17 cellular contexts compared by ENCODE assay signal in genomic region chr1:199083680-199084079, GRCh38.
DNase-seq lines count a peak whose midpoint lies in the region; ATAC-seq and TF ChIP-seq lines count a peak whose summit lies in the region.
"Had no signal": no experiment of that assay in that cellular context is flagged by ENCODE, and none has a peak within 500 bp of the region (broad histone marks: within the 10 kb centered on the region; RNA-seq: fewer than 3 reads in every experiment).

No MANE protein-coding gene starts in this region.

- H3K36me3 ChIP-seq in adipocyte (ENCODE audit: control insufficient read depth, insufficient read depth, low read length, severe bottlenecking) (no peaks in the 10 kb centered on the region), esophagus muscularis mucosa (no peaks in the 10 kb centered on the region)

- no peak overlapping the region for H3K27ac ChIP-seq in esophagus muscularis mucosa (replicated peaks in 1 of 4)
- H3K27ac ChIP-seq: skin epidermis had no signal

- TF ChIP-seq CTCF in fibroblast of the aortic adventitia (IDR thresholded peaks at IDR 0.05; ENCODE audit: insufficient read depth, low read length) = no peak
- TF ChIP-seq CTCF in esophagus muscularis mucosa (IDR thresholded peaks at IDR 0.05) = no peak

- H3K4me3 ChIP-seq in adipocyte (ENCODE audit: low read length) (no peak overlapping the region), fibroblast of the aortic adventitia (ENCODE audit: low read depth, low read length) (no peak overlapping the region), esophagus muscularis mucosa (no peak overlapping the region)
- H3K4me3 ChIP-seq: lung, skin epidermis had no signal

- no peak for TF ChIP-seq EP300 in esophagus muscularis mucosa (IDR thresholded peaks at IDR 0.05)

- H3K4me1 ChIP-seq in adipocyte (ENCODE audit: control insufficient read depth, insufficient read depth, low read length) (peaks cover 7% of the 10 kb centered on the region), esophagus muscularis mucosa (peaks cover 0 to 5% (median 0%) of the 10 kb centered on the region in 4 donors)

- no peak for ATAC-seq in GM19467 (IDR thresholded peaks at IDR 0.05; ENCODE audit: unreplicated experiment)
- ATAC-seq: activated CD4-positive, CD25-positive, alpha-beta regulatory T cell treated with anti-CD3 and anti-CD28 coated beads, Interleukin-2, amount 50 U/mL, for 24 hours; T-helper 17 cell had no signal

- DNase-seq in EL = peak; percentile 14
- DNase-seq in adipocyte (ENCODE audit: low read depth) = peak; percentile 54
- DNase-seq in fibroblast of the aortic adventitia (ENCODE audit: low read depth) = peak; percentile 89
- DNase-seq in putamen (ENCODE audit: low spot score) = peak; percentile 91
- DNase-seq in esophagus muscularis mucosa (ENCODE audit: extremely low spot score) = no peak
- DNase-seq in activated CD8-positive, alpha-beta memory T cell treated with anti-CD3 and anti-CD28 coated beads, Interleukin-2, amount 50 U/mL, for 48 hours = no peak
- DNase-seq in NCI-H446 (lab: John Stamatoyannopoulos, UW) = no peak
- DNase-seq: activated naive CD4-positive, alpha-beta T cell treated with anti-CD3 and anti-CD28 coated beads, Interleukin-2, amount 50 U/mL, for 16 hours; cerebellar nuclear complex; NCI-H2081; NCI-H774; RPMI8226; T-helper 17 cell had no signal

- H3K27me3 ChIP-seq in adipocyte (replicated peaks; ENCODE audit: control insufficient read depth, insufficient read depth, low read length) (no peaks in the 10 kb centered on the region), esophagus muscularis mucosa (no peaks in the 10 kb centered on the region)

- no peak overlapping the region for H3K9ac ChIP-seq in adipocyte (ENCODE audit: low read length)

- no peak for TF ChIP-seq POLR2A in esophagus muscularis mucosa (IDR thresholded peaks at IDR 0.05; ENCODE audit: low read depth)

- intact Hi-C loops in esophagus muscularis mucosa (cut with DNase I) = no loop called here

- H3K9me3 ChIP-seq in adipocyte (ENCODE audit: control insufficient read depth, low read length) = no peaks in the 10 kb centered on the region
- H3K9me3 ChIP-seq in esophagus muscularis mucosa = no peaks in the 10 kb centered on the region

Comparison
In these comparisons a context has a peak if more than half of its experiments do, and no peak if none do; other contexts are left out.
1. DNase-seq: peak in EL (single experiment), adipocyte (single experiment), fibroblast of the aortic adventitia (single experiment) and putamen (single experiment); none in esophagus muscularis mucosa (single experiment), activated CD8-positive, alpha-beta memory T cell treated with anti-CD3 and anti-CD28 coated beads, Interleukin-2, amount 50 U/mL, for 48 hours (single experiment) and NCI-H446 (0 of 2).